10 cellular contexts compared by ENCODE assay signal in the genomic region with DNA sequence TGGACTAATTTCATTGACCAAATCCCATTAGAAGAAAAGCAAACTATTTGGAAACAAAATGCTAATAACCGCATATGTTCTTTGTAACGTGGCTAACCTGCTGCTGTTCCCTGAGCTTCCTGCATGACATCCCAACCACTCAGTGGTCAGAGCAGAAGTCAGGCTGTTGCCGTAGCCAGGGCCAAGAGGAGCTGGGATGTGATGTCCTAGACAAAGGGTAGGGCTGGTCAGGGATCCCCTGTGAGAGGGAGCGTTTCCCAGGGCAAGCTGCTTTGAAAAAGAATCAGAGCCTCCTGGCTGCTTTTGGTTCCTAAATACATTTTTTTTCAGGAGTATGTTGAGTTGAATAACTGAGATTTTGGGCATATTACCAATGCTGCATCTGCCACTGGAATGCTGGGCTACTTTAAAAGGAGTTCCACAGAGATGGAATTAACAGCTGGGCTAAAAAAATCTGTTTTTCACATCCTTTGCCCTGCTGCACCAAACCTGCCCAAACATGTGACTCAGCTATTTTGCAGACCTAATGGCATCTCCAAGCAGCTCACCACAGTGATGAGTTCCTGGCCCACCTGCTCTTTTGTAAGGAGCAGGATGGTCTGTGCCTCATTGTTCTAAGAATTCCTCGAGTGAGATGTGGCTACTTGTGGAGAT. TPM values are rescaled to one million over a fixed set of nuclear protein-coding genes. Genes with fewer than 3 reads are reported as not detected.
DNase-seq lines count a peak whose midpoint lies in the region; ATAC-seq and TF ChIP-seq lines count a peak whose summit lies in the region.
"Had no signal": no experiment of that assay in that cellular context is flagged by ENCODE, and none has a peak within 500 bp of the region (broad histone marks: within the 10 kb centered on the region; RNA-seq: fewer than 3 reads in every experiment).

No MANE protein-coding gene starts in this region.

- no peak overlapping the region for H2BK5ac ChIP-seq in mesenchymal stem cell (ENCODE audit: low read depth, low read length, poor library complexity, severe bottlenecking)

- H4K8ac ChIP-seq in mesenchymal stem cell (ENCODE audit: low read length): no peak overlapping the region

- no peak overlapping the region for H3K14ac ChIP-seq in mesenchymal stem cell (ENCODE audit: low read length in 2 of 2)

- no peaks in the 10 kb centered on the region for H3K27me3 Mint-ChIP-seq in chondrocyte (ENCODE audit: low read depth)

- H3K79me1 ChIP-seq in mesenchymal stem cell (replicated peaks; ENCODE audit: low read length, poor library complexity, severe bottlenecking): peaks cover 9% of the 10 kb centered on the region

- no peak overlapping the region for H3K18ac ChIP-seq in mesenchymal stem cell (ENCODE audit: low read depth in 1 of 2, low read length in 2 of 2)

- no peak overlapping the region for H3K4me2 ChIP-seq in mesenchymal stem cell (ENCODE audit: low read length, poor library complexity, severe bottlenecking)

- ATAC-seq in HG02973 (IDR thresholded peaks at IDR 0.05; ENCODE audit: unreplicated experiment): no peak
- ATAC-seq in GM19023 (IDR thresholded peaks at IDR 0.05; ENCODE audit: unreplicated experiment): no peak

- H2AFZ ChIP-seq in mesenchymal stem cell (ENCODE audit: low read depth, low read length): no peak overlapping the region

- H3K4me1 ChIP-seq in mesenchymal stem cell (ENCODE audit: control insufficient read depth, insufficient read depth, low read depth, low read length): peaks cover 9% of the 10 kb centered on the region

- TF ChIP-seq CTCF in BJ (IDR thresholded peaks at IDR 0.05; ENCODE audit: insufficient read depth, low read depth, low read length): no peak
- TF ChIP-seq CTCF in chondrocyte (IDR thresholded peaks at IDR 0.05): no peak
- no peak for TF ChIP-seq CTCF in GM10266 (IDR thresholded peaks at IDR 0.05; ENCODE audit: control insufficient read depth, insufficient read depth, low read depth, missing control alignments)

- peak overlapping the region; percentile 33 for H2AK5ac ChIP-seq in mesenchymal stem cell (ENCODE audit: low read length, severe bottlenecking)

- no peak overlapping the region for H3K27ac ChIP-seq in mesenchymal stem cell (ENCODE audit: low read length, poor library complexity, severe bottlenecking)

- peak; percentile 63 for DNase-seq in BJ (ENCODE audit: low read depth)
- peak; percentile 81 for DNase-seq in NCI-H1694 treated with DMSO at 0.1 percent for 48 hours (lab: John Stamatoyannopoulos, UW)
- no peak for DNase-seq in chondrocyte (ENCODE audit: low spot score)
- DNase-seq in mesenchymal stem cell: no peak
- DNase-seq in NCI-H1048 (lab: John Stamatoyannopoulos, UW): no peak
- DNase-seq in GM10266 (ENCODE audit: extremely low spot score): no peak
- DNase-seq: activated effector memory CD4-positive, alpha-beta T cell treated with Interleukin-2 at 50 U/mL for 16 hours; NCI-H526 treated with DMSO at 0.1 percent for 48 hours had no signal

- H3K4me1 Mint-ChIP-seq in chondrocyte (ENCODE audit: low read depth): peaks cover 24% of the 10 kb centered on the region

- no peak overlapping the region for H3K4me3 ChIP-seq in BJ (ENCODE audit: low read depth, low read length)
- peak overlapping the region in 1 of 2 experiments; percentile 12 for H3K4me3 ChIP-seq in mesenchymal stem cell (ENCODE audit: insufficient read depth in 1 of 2, low read depth in 1 of 2, low read length in 2 of 2)

- WGBS in mesenchymal stem cell: 94% methylated on average over 5 of the region's 5 CpGs

- H2BK12ac ChIP-seq in mesenchymal stem cell (ENCODE audit: low read length in 2 of 2): no peak overlapping the region

- no peak overlapping the region for H4K91ac ChIP-seq in mesenchymal stem cell (ENCODE audit: low read length)

- H2BK15ac ChIP-seq in mesenchymal stem cell (ENCODE audit: low read depth, poor library complexity, severe bottlenecking): no peak overlapping the region

- no peak overlapping the region for H3K4me3 Mint-ChIP-seq in chondrocyte (ENCODE audit: unreplicated experiment)

- peaks cover 17% of the 10 kb centered on the region for H3K36me3 Mint-ChIP-seq in chondrocyte (ENCODE audit: low read depth)

- no peak overlapping the region for H2BK120ac ChIP-seq in mesenchymal stem cell (ENCODE audit: low read depth, low read length)

- H3K4ac ChIP-seq in mesenchymal stem cell (ENCODE audit: low read depth in 1 of 2, low read length in 2 of 2): no peak overlapping the region

- CTCF ChIA-PET in BJ (lab: Yijun Ruan, JAX): interaction anchor here (0.8 to 3.5 kb wide), 3 partner anchors 14 to 178 kb away, joined by 4 to 14 read pairs (median 5); no protein-coding TSS in a partner anchor

- H3K27ac Mint-ChIP-seq in chondrocyte (ENCODE audit: unreplicated experiment): peak overlapping the region; percentile 13

- H3K23ac ChIP-seq in mesenchymal stem cell (ENCODE audit: low read length in 2 of 2): peak overlapping the region in 1 of 2 experiments; percentile 14

- POLR2A ChIA-PET in BJ (lab: Charles Lee): interaction anchor here (1.1 kb wide), 1 partner anchor 25 kb away, joined by 3 read pairs; no protein-coding TSS in a partner anchor

- H3K36me3 ChIP-seq in BJ (ENCODE audit: control insufficient read depth, insufficient read depth, low read length) (peaks cover 18% of the 10 kb centered on the region), mesenchymal stem cell (ENCODE audit: control insufficient read depth in 1 of 2, insufficient read depth in 2 of 2, low read depth in 1 of 2, low read length in 2 of 2) (peaks cover 13 to 60% of the 10 kb centered on the region in 2 experiments)

- H3K9ac ChIP-seq in mesenchymal stem cell (ENCODE audit: low read length): no peak overlapping the region

- H3K9me3 ChIP-seq in mesenchymal stem cell (ENCODE audit: control insufficient read depth, low read length): no peaks in the 10 kb centered on the region

- no peaks in the 10 kb centered on the region for H3K9me3 Mint-ChIP-seq in chondrocyte (ENCODE audit: low read depth)

- H3K27me3 ChIP-seq in BJ (ENCODE audit: control insufficient read depth, insufficient read depth, low read length) (no peaks in the 10 kb centered on the region), mesenchymal stem cell (ENCODE audit: control insufficient read depth in 1 of 2, insufficient read depth in 1 of 2, low read length in 2 of 2) (no peaks in the 10 kb centered on the region)

RNA-seq across cellular contexts. Expression of a gene that starts 23.9 kb away (rescaled TPM):
- polyA plus RNA-seq in BJ (2011; rRNA removed): 219 and 268 TPM in 2 replicates
- 139 and 230 TPM in 2 replicates for polyA minus RNA-seq in BJ (2011; rRNA and poly(A)+ RNA removed)
- 34.8 to 37.6 TPM (median 37.6 TPM) in 3 replicates for total RNA-seq in chondrocyte
- 17.6 TPM for polyA plus RNA-seq in mesenchymal stem cell (2013, experiment 1 of 2)
- 18.0 TPM for polyA plus RNA-seq in mesenchymal stem cell (2013, experiment 2 of 2)

RNA-seq across cellular contexts. Expression of a gene that starts 25.2 kb away (rescaled TPM):
- 8.9 and 10.0 TPM in 2 replicates for polyA plus RNA-seq in BJ (2011; rRNA removed)
- 2.2 and 3.2 TPM in 2 replicates for polyA minus RNA-seq in BJ (2011; rRNA and poly(A)+ RNA removed)
- 7.2 to 9.9 TPM (median 8.2 TPM) in 3 replicates for total RNA-seq in chondrocyte
- polyA plus RNA-seq in mesenchymal stem cell (2013, experiment 1 of 2): 10.6 TPM
- 10.7 TPM for polyA plus RNA-seq in mesenchymal stem cell (2013, experiment 2 of 2)

RNA-seq across cellular contexts. Expression of a gene that starts 26.9 kb away (rescaled TPM):
- 48.3 and 49.0 TPM in 2 replicates for polyA plus RNA-seq in BJ (2011; rRNA removed)
- 39.9 and 43.5 TPM in 2 replicates for polyA minus RNA-seq in BJ (2011; rRNA and poly(A)+ RNA removed)
- total RNA-seq in chondrocyte: 35.4 to 48.6 TPM (median 38.1 TPM) in 3 replicates
- polyA plus RNA-seq in mesenchymal stem cell (2013, experiment 1 of 2): 25.2 TPM
- 24.1 TPM for polyA plus RNA-seq in mesenchymal stem cell (2013, experiment 2 of 2)

Comparison
In these comparisons a context has a peak if more than half of its experiments do, and no peak if none do; other contexts are left out.
1. DNase-seq: peak in BJ (single experiment) and NCI-H1694 treated with DMSO at 0.1 percent for 48 hours (single experiment); none in chondrocyte (single experiment), mesenchymal stem cell (single experiment), NCI-H1048 (single experiment) and GM10266 (single experiment).